Comparison of ENCODE assay signal across 1 cellular context in the genomic region with DNA sequence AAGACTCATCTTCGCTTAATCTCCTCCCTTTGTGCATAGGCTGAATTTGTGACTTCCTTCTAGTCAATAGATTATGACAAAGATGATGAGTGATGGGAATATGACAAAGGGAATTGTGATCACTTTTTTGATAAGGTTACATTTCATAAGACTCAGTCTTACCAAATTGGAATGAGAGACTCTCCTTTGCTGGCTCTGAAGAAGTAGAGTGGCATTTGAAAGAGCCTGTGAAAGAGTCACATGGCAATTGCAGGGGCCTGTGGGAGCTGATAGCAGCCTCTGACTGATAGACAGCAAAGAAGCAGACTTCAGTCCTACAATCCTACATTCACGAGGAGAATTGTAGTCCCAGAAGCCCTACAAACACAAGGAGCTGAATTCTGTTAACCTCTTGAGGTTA.
TF ChIP-seq lines count a peak whose summit lies in the region.

No MANE protein-coding gene starts in this region.

TF ChIP-seq in K562, 482 proteins besides CTCF, POLR2A, EP300 and RAD21:
- TF ChIP-seq, protein P1, sequence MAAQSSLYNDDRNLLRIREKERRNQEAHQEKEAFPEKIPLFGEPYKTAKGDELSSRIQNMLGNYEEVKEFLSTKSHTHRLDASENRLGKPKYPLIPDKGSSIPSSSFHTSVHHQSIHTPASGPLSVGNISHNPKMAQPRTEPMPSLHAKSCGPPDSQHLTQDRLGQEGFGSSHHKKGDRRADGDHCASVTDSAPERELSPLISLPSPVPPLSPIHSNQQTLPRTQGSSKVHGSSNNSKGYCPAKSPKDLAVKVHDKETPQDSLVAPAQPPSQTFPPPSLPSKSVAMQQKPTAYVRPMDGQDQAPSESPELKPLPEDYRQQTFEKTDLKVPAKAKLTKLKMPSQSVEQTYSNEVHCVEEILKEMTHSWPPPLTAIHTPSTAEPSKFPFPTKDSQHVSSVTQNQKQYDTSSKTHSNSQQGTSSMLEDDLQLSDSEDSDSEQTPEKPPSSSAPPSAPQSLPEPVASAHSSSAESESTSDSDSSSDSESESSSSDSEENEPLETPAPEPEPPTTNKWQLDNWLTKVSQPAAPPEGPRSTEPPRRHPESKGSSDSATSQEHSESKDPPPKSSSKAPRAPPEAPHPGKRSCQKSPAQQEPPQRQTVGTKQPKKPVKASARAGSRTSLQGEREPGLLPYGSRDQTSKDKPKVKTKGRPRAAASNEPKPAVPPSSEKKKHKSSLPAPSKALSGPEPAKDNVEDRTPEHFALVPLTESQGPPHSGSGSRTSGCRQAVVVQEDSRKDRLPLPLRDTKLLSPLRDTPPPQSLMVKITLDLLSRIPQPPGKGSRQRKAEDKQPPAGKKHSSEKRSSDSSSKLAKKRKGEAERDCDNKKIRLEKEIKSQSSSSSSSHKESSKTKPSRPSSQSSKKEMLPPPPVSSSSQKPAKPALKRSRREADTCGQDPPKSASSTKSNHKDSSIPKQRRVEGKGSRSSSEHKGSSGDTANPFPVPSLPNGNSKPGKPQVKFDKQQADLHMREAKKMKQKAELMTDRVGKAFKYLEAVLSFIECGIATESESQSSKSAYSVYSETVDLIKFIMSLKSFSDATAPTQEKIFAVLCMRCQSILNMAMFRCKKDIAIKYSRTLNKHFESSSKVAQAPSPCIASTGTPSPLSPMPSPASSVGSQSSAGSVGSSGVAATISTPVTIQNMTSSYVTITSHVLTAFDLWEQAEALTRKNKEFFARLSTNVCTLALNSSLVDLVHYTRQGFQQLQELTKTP (IDR thresholded peaks at IDR 0.05; ENCODE audit: low read depth in 1 of 2, partially characterized antibody in 2 of 2): no peak
- TF ChIP-seq, protein P2, sequence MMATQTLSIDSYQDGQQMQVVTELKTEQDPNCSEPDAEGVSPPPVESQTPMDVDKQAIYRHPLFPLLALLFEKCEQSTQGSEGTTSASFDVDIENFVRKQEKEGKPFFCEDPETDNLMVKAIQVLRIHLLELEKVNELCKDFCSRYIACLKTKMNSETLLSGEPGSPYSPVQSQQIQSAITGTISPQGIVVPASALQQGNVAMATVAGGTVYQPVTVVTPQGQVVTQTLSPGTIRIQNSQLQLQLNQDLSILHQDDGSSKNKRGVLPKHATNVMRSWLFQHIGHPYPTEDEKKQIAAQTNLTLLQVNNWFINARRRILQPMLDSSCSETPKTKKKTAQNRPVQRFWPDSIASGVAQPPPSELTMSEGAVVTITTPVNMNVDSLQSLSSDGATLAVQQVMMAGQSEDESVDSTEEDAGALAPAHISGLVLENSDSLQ (IDR thresholded peaks at IDR 0.05): peak; percentile 70
- TF ChIP-seq, protein P3, sequence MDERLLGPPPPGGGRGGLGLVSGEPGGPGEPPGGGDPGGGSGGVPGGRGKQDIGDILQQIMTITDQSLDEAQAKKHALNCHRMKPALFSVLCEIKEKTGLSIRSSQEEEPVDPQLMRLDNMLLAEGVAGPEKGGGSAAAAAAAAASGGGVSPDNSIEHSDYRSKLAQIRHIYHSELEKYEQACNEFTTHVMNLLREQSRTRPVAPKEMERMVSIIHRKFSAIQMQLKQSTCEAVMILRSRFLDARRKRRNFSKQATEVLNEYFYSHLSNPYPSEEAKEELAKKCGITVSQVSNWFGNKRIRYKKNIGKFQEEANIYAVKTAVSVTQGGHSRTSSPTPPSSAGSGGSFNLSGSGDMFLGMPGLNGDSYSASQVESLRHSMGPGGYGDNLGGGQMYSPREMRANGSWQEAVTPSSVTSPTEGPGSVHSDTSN (CRISPR knock-in tag; IDR thresholded peaks at IDR 0.05; ENCODE audit: low read depth): no peak
- TF ChIP-seq, protein P3 (tag; conservative IDR thresholded peaks at IDR 0.05; ENCODE audit: low read depth): peak; percentile 29; the same call in 1 of the 2 replicates
- TF ChIP-seq L3MBTL2 (IDR thresholded peaks at IDR 0.05) (peak; percentile 43; the same call in 1 of the 2 replicates), NUFIP1 (IDR thresholded peaks at IDR 0.05; ENCODE audit: partially characterized antibody) (no peak)
- TF ChIP-seq, protein P4, sequence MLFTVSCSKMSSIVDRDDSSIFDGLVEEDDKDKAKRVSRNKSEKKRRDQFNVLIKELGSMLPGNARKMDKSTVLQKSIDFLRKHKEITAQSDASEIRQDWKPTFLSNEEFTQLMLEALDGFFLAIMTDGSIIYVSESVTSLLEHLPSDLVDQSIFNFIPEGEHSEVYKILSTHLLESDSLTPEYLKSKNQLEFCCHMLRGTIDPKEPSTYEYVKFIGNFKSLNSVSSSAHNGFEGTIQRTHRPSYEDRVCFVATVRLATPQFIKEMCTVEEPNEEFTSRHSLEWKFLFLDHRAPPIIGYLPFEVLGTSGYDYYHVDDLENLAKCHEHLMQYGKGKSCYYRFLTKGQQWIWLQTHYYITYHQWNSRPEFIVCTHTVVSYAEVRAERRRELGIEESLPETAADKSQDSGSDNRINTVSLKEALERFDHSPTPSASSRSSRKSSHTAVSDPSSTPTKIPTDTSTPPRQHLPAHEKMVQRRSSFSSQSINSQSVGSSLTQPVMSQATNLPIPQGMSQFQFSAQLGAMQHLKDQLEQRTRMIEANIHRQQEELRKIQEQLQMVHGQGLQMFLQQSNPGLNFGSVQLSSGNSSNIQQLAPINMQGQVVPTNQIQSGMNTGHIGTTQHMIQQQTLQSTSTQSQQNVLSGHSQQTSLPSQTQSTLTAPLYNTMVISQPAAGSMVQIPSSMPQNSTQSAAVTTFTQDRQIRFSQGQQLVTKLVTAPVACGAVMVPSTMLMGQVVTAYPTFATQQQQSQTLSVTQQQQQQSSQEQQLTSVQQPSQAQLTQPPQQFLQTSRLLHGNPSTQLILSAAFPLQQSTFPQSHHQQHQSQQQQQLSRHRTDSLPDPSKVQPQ (CRISPR knock-in tag; IDR thresholded peaks at IDR 0.05; ENCODE audit: borderline replicate concordance): no peak
- TF ChIP-seq, protein P5, sequence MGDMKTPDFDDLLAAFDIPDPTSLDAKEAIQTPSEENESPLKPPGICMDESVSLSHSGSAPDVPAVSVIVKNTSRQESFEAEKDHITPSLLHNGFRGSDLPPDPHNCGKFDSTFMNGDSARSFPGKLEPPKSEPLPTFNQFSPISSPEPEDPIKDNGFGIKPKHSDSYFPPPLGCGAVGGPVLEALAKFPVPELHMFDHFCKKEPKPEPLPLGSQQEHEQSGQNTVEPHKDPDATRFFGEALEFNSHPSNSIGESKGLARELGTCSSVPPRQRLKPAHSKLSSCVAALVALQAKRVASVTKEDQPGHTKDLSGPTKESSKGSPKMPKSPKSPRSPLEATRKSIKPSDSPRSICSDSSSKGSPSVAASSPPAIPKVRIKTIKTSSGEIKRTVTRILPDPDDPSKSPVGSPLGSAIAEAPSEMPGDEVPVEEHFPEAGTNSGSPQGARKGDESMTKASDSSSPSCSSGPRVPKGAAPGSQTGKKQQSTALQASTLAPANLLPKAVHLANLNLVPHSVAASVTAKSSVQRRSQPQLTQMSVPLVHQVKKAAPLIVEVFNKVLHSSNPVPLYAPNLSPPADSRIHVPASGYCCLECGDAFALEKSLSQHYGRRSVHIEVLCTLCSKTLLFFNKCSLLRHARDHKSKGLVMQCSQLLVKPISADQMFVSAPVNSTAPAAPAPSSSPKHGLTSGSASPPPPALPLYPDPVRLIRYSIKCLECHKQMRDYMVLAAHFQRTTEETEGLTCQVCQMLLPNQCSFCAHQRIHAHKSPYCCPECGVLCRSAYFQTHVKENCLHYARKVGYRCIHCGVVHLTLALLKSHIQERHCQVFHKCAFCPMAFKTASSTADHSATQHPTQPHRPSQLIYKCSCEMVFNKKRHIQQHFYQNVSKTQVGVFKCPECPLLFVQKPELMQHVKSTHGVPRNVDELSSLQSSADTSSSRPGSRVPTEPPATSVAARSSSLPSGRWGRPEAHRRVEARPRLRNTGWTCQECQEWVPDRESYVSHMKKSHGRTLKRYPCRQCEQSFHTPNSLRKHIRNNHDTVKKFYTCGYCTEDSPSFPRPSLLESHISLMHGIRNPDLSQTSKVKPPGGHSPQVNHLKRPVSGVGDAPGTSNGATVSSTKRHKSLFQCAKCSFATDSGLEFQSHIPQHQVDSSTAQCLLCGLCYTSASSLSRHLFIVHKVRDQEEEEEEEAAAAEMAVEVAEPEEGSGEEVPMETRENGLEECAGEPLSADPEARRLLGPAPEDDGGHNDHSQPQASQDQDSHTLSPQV (IDR thresholded peaks at IDR 0.05): 0 out of 2 replicates have a peak, but pooled peaks have one; percentile 39
TF ChIP-seq in K562: peak in this region for 4.
